Comparison of ENCODE assay signal across 22 cellular contexts in genomic region chr10:57880441-57881301, GRCh38.
DNase-seq lines count a peak whose midpoint lies in the region; ATAC-seq and TF ChIP-seq lines count a peak whose summit lies in the region.
"Had no signal": no experiment of that assay in that cellular context is flagged by ENCODE, and none has a peak within 500 bp of the region (broad histone marks: within the 10 kb centered on the region; RNA-seq: fewer than 3 reads in every experiment).

No MANE protein-coding gene starts in this region.

- no peaks in the 10 kb centered on the region for H3K4me1 ChIP-seq in mammary epithelial cell (ENCODE audit: insufficient read depth, low read length)
- H3K4me1 ChIP-seq in hepatocyte (ENCODE audit: insufficient read depth), result no peaks in the 10 kb centered on the region
- H3K4me1 ChIP-seq: Peyer's patch, SJSA1 had no signal

- BruUV-seq in mammary epithelial cell (replicated peaks; lab: Mats Ljungman, UMichigan), result no TSS peak

- intact Hi-C loops in mammary epithelial cell (cut with micrococcal nuclease), result no loop called here

- H2AFZ ChIP-seq in mammary epithelial cell (ENCODE audit: low read depth, low read length), result no peak overlapping the region
- H2AFZ ChIP-seq in hepatocyte, result no peak overlapping the region

- CTCF ChIA-PET in mammary epithelial cell (lab: Charles Lee; ENCODE audit: low non-redundant PET), result no interaction called here

- H3K79me2 ChIP-seq in mammary epithelial cell (ENCODE audit: insufficient read depth, low read length) (no peaks in the 10 kb centered on the region), hepatocyte (no peaks in the 10 kb centered on the region)

- H3K27ac ChIP-seq in mammary epithelial cell (ENCODE audit: insufficient read depth, low read depth, low read length) (no peak overlapping the region), hepatocyte (no peak overlapping the region)
- H3K27ac ChIP-seq: C4-2B, KMS-11, Peyer's patch, SJSA1 had no signal

- dilution Hi-C loops in mammary epithelial cell (cut with HindIII; ENCODE audit: low sequenced_read_pairs), result no loop called here

- 53% methylated on average over 1 of the region's 1 CpG for WGBS in mammary epithelial cell (ENCODE audit: low coverage, missing lambda C conversion rate)
- 69% methylated on average over 1 of the region's 1 CpG for WGBS in hepatocyte (ENCODE audit: low lambda C conversion rate, missing lambda C conversion rate)

- H3K9ac ChIP-seq in mammary epithelial cell (ENCODE audit: insufficient read depth, low read length), result no peak overlapping the region
- H3K9ac ChIP-seq: KMS-11 had no signal

- in situ Hi-C loops in mammary epithelial cell (cut with MboI; ENCODE audit: low sequenced_read_pairs in 2 of 2), result no loop called here

- H3K9me2 ChIP-seq in hepatocyte (replicated peaks; ENCODE audit: insufficient read depth), result no peaks in the 10 kb centered on the region

- H3K36me3 ChIP-seq in mammary epithelial cell (ENCODE audit: insufficient read depth, low read length) (no peaks in the 10 kb centered on the region), hepatocyte (replicated peaks; ENCODE audit: insufficient read depth, low read depth) (no peaks in the 10 kb centered on the region)
- H3K36me3 ChIP-seq: Peyer's patch, SJSA1 had no signal

- H3K9me3 ChIP-seq in mammary epithelial cell (replicated peaks; ENCODE audit: insufficient read depth, low read length) (no peaks in the 10 kb centered on the region), hepatocyte (ENCODE audit: low read depth) (no peaks in the 10 kb centered on the region)
- H3K9me3 ChIP-seq: Peyer's patch, SJSA1 had no signal

- TF ChIP-seq CTCF in mammary epithelial cell (conservative IDR thresholded peaks at IDR 0.05 in 1 of 2, IDR thresholded peaks at IDR 0.05 in 1 of 2; ENCODE audit: extremely low read depth in 1 of 2, insufficient read depth in 1 of 2, low read depth in 1 of 2, low read length in 2 of 2), result no peak
- TF ChIP-seq CTCF in hepatocyte (IDR thresholded peaks at IDR 0.05; ENCODE audit: poor library complexity), result no peak

- no peaks in the 10 kb centered on the region for H3K27me3 ChIP-seq in mammary epithelial cell (ENCODE audit: insufficient read depth, low read length)
- H3K27me3 ChIP-seq in hepatocyte, result no peaks in the 10 kb centered on the region
- H3K27me3 ChIP-seq: Peyer's patch, SJSA1 had no signal

- H3K4me3 ChIP-seq in mammary epithelial cell (replicated peaks in 1 of 3; ENCODE audit: insufficient read depth in 1 of 3, low read depth in 2 of 3, low read length in 3 of 3) (no peak overlapping the region), hepatocyte (no peak overlapping the region)
- H3K4me3 ChIP-seq: Peyer's patch, SJSA1 had no signal

- H3K4me2 ChIP-seq in mammary epithelial cell (ENCODE audit: insufficient read depth, low read depth, low read length) (no peak overlapping the region), hepatocyte (no peak overlapping the region)
- H3K4me2 ChIP-seq: KMS-11 had no signal

- ATAC-seq in GM18873 (IDR thresholded peaks at IDR 0.05; ENCODE audit: low FRiP score, unreplicated experiment), result no peak

- DNase-seq in EH (ENCODE audit: low read depth) (peak; percentile 1), LHCN-M2 (ENCODE audit: low read depth) (peak; percentile 22), mammary epithelial cell (peak; percentile 20), myocyte (ENCODE audit: low read depth) (peak; percentile 4), hepatocyte (ENCODE audit: low spot score) (no peak), NCI-H1092 treated with DMSO at 0.1 percent for 48 hours (lab: John Stamatoyannopoulos, UW) (no peak), NCI-H748 (lab: John Stamatoyannopoulos, UW; ENCODE audit: unreplicated experiment) (no peak)
- DNase-seq: Calu3; CD8-positive, alpha-beta memory T cell; IMR-90; MV-4-11; NCI-H1694; NCI-H2081; NCI-H2171; NCI-H446; NCI-H69; NK-92 treated with Interleukin-12 subunit alpha and Interleukin-12 subunit beta, amount 100 ng/mL, for 24 hours; Peyer's patch had no signal

- H4K20me1 ChIP-seq in mammary epithelial cell (ENCODE audit: insufficient read depth, low read length), result no peaks in the 10 kb centered on the region
- no peaks in the 10 kb centered on the region for H4K20me1 ChIP-seq in hepatocyte (ENCODE audit: insufficient read depth, poor library complexity, severe bottlenecking)

Comparison
In these comparisons a context has a peak if more than half of its experiments do, and no peak if none do; other contexts are left out.
1. DNase-seq: peak in EH (single experiment), LHCN-M2 (single experiment), mammary epithelial cell (single experiment) and myocyte (single experiment); none in hepatocyte (single experiment), NCI-H1092 treated with DMSO at 0.1 percent for 48 hours (single experiment) and NCI-H748 (single experiment).